Comparison of ENCODE assay signal across 15 cellular contexts in the genomic region with DNA sequence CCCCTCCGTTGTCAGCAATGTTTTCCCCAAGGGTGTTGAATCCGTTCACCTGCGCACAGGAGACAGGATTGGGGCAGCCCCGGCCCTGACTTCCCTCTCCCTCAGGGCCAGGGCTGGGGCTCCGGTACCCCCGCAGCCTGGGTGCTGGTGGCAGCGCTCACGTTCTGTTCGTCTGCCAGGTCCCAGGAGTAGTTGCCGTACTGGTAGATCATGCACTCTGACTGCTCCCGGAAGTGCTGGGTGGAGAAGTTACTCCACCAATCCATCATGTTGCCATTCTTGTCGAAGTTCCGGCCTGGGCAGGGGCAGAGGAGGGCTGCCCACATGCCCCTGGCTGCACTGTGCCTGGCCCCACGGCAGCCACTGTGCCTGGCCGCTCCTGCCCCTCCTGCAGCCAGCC. TPM values are rescaled to one million over a fixed set of nuclear protein-coding genes. Genes with fewer than 3 reads are reported as not detected.
A peak's percentile ranks its signal among the peaks of the same experiment; 100 is the strongest.
DNase-seq lines count a peak whose midpoint lies in the region; ATAC-seq, FAIRE-seq and TF ChIP-seq lines count a peak whose summit lies in the region.
"Had no signal": no experiment of that assay in that cellular context is flagged by ENCODE, and none has a peak within 500 bp of the region (broad histone marks: within the 10 kb centered on the region; RNA-seq: fewer than 3 reads in every experiment).

No MANE protein-coding gene starts in this region.

- no peaks in the 10 kb centered on the region for H3K79me2 ChIP-seq in OCI-LY3 (ENCODE audit: low read length)
- no peaks in the 10 kb centered on the region for H3K79me2 ChIP-seq in endothelial cell of umbilical vein (ENCODE audit: control insufficient read depth, insufficient read depth, low read length)

- no peaks in the 10 kb centered on the region for H3K9me3 ChIP-seq in OCI-LY3 (ENCODE audit: insufficient read depth, low read length)
- no peaks in the 10 kb centered on the region for H3K9me3 ChIP-seq in endothelial cell of umbilical vein (replicated peaks; ENCODE audit: control insufficient read depth, insufficient read depth, low read length)
- H3K9me3 ChIP-seq in prostate gland, result no peaks in the 10 kb centered on the region

- peaks cover 5% of the 10 kb centered on the region for H3K4me1 Mint-ChIP-seq in activated T-cell treated with anti-CD3 and anti-CD28 coated beads, Interleukin-2, amount 50 U/mL, for 24 hours (ENCODE audit: low read depth)
- H3K4me1 Mint-ChIP-seq: activated CD8-positive, alpha-beta memory T cell treated with anti-CD3 and anti-CD28 coated beads, Interleukin-2, amount 10 ng/mL, durations not matched to agents 7 days and 5 days had no signal

- no peak overlapping the region for H3K4me3 Mint-ChIP-seq in activated T-cell treated with anti-CD3 and anti-CD28 coated beads, Interleukin-2, amount 50 U/mL, for 24 hours
- H3K4me3 Mint-ChIP-seq: activated CD8-positive, alpha-beta memory T cell treated with anti-CD3 and anti-CD28 coated beads, Interleukin-2, amount 10 ng/mL, durations not matched to agents 7 days and 5 days; brain had no signal

- H3K36me3 Mint-ChIP-seq in activated T-cell treated with anti-CD3 and anti-CD28 coated beads, Interleukin-2, amount 50 U/mL, for 24 hours (ENCODE audit: low read depth), result peaks cover 7% of the 10 kb centered on the region
- H3K36me3 Mint-ChIP-seq: activated CD8-positive, alpha-beta memory T cell treated with anti-CD3 and anti-CD28 coated beads, Interleukin-2, amount 10 ng/mL, durations not matched to agents 7 days and 5 days had no signal

- TF ChIP-seq CTCF in OCI-LY3 (IDR thresholded peaks at IDR 0.05; ENCODE audit: low read depth, low read length), result no peak
- no peak for TF ChIP-seq CTCF in endothelial cell of umbilical vein (IDR thresholded peaks at IDR 0.05; ENCODE audit: extremely low read depth in 1 of 2, insufficient read depth in 1 of 2, low read depth in 1 of 2, low read length in 2 of 2)
- no peak for TF ChIP-seq CTCF in prostate gland (IDR thresholded peaks at IDR 0.05)

- CTCF ChIA-PET in endothelial cell of umbilical vein (lab: Charles Lee), result no interaction called here

- H3K36me3 ChIP-seq in OCI-LY3 (replicated peaks; ENCODE audit: low read depth, low read length) (no peaks in the 10 kb centered on the region), endothelial cell of umbilical vein (ENCODE audit: control insufficient read depth in 2 of 2, extremely low read depth in 1 of 2, insufficient read depth in 2 of 2, low read length in 2 of 2) (peaks cover 3% of the 10 kb centered on the region in 2 experiments), prostate gland (no peaks in the 10 kb centered on the region)

- no TSS peak for BruUV-seq in endothelial cell of umbilical vein (replicated peaks; lab: Mats Ljungman, UMichigan)

- no peaks in the 10 kb centered on the region for H3K27me3 ChIP-seq in OCI-LY3 (ENCODE audit: low read depth, low read length)
- H3K27me3 ChIP-seq in endothelial cell of umbilical vein (ENCODE audit: control insufficient read depth in 2 of 2, insufficient read depth in 2 of 2, low read length in 2 of 2), result no peaks in the 10 kb centered on the region
- no peaks in the 10 kb centered on the region for H3K27me3 ChIP-seq in prostate gland (replicated peaks; ENCODE audit: insufficient read depth)

- no peak for FAIRE-seq in endothelial cell of umbilical vein (lab: Jason Lieb, UNC)
- FAIRE-seq: urothelium cell line had no signal

- dilution Hi-C loops in endothelial cell of umbilical vein (cut with MboI; ENCODE audit: extremely low pct_ligation_motif_present, low sequenced_read_pairs), result no loop called here

- H3K4me2 ChIP-seq in OCI-LY3 (ENCODE audit: low read length) (0 out of 2 replicates have a peak overlapping the region, but pooled peaks have one; percentile 8), endothelial cell of umbilical vein (ENCODE audit: insufficient read depth, low read length) (no peak overlapping the region)

- H3K4me3 ChIP-seq in OCI-LY3 (ENCODE audit: low read length) (no peak overlapping the region), endothelial cell of umbilical vein (replicated peaks in 1 of 3; ENCODE audit: insufficient read depth in 1 of 3, low read depth in 1 of 3, low read length in 3 of 3) (no peak overlapping the region), prostate gland (peak overlapping the region in 1 of 2 donors; percentile 10)

- no peaks in the 10 kb centered on the region for H4K20me1 ChIP-seq in OCI-LY3 (ENCODE audit: insufficient read depth, low read length)
- H4K20me1 ChIP-seq in endothelial cell of umbilical vein (replicated peaks; ENCODE audit: control insufficient read depth, extremely low read depth, insufficient read depth, low read length), result no peaks in the 10 kb centered on the region

- WGBS in prostate gland, result 51% methylated on average over 12 of the region's 15 CpGs

- no peak overlapping the region for H3K27ac ChIP-seq in OCI-LY3 (ENCODE audit: low read length)
- no peak overlapping the region for H3K27ac ChIP-seq in endothelial cell of umbilical vein (ENCODE audit: insufficient read depth, low read depth, low read length)
- peak overlapping the region in 1 of 2 donors; percentile 30 for H3K27ac ChIP-seq in prostate gland

- no peaks in the 10 kb centered on the region for H3K9me3 Mint-ChIP-seq in activated T-cell treated with anti-CD3 and anti-CD28 coated beads, Interleukin-2, amount 50 U/mL, for 24 hours

- H2AFZ ChIP-seq in OCI-LY3 (ENCODE audit: low read depth, low read length) (no peak overlapping the region), endothelial cell of umbilical vein (ENCODE audit: low read depth, low read length) (peak overlapping the region; percentile 5)

- DNase-seq in activated T-cell treated with anti-CD3 and anti-CD28 coated beads, Interleukin-2, amount 50 U/mL, for 1 hour, result peak; percentile 18
- DNase-seq in activated T-cell treated with anti-CD3 and anti-CD28 coated beads, Interleukin-2, amount 50 U/mL, for 24 hours, result no peak
- DNase-seq in endothelial cell of umbilical vein (ENCODE audit: low read depth, low spot score), result no peak
- peak; percentile 33 for DNase-seq in prostate gland (ENCODE audit: low spot score)
- DNase-seq in HK-2 (ENCODE audit: unreplicated experiment), result no peak
- DNase-seq: activated CD8-positive, alpha-beta memory T cell treated with anti-CD3 and anti-CD28 coated beads, Interleukin-2, amount 10 ng/mL, durations not matched to agents 7 days and 5 days; NCI-H1105 treated with DMSO at 0.1 percent for 48 hours; NCI-H526 treated with DMSO at 0.1 percent for 48 hours; SW 1271 had no signal

- H3K27ac Mint-ChIP-seq in activated T-cell treated with anti-CD3 and anti-CD28 coated beads, Interleukin-2, amount 50 U/mL, for 24 hours, result no peak overlapping the region
- H3K27ac Mint-ChIP-seq: activated CD8-positive, alpha-beta memory T cell treated with anti-CD3 and anti-CD28 coated beads, Interleukin-2, amount 10 ng/mL, durations not matched to agents 7 days and 5 days had no signal

- no peak for ATAC-seq in HG03095 (IDR thresholded peaks at IDR 0.05; ENCODE audit: unreplicated experiment)
- ATAC-seq in GM18907 (IDR thresholded peaks at IDR 0.05; ENCODE audit: unreplicated experiment), result no peak
- ATAC-seq: activated CD8-positive, alpha-beta memory T cell treated with anti-CD3 and anti-CD28 coated beads, Interleukin-2, amount 10 ng/mL, durations not matched to agents 7 days and 5 days had no signal

- POLR2A ChIA-PET in endothelial cell of umbilical vein (lab: Charles Lee), result no interaction called here

- H3K4me1 ChIP-seq in OCI-LY3 (ENCODE audit: low read length) (no peaks in the 10 kb centered on the region), endothelial cell of umbilical vein (ENCODE audit: control insufficient read depth, extremely low read depth, insufficient read depth, low read length) (peaks cover 8% of the 10 kb centered on the region), prostate gland (replicated peaks) (peaks cover 12% of the 10 kb centered on the region)

- no peaks in the 10 kb centered on the region for H3K27me3 Mint-ChIP-seq in activated T-cell treated with anti-CD3 and anti-CD28 coated beads, Interleukin-2, amount 50 U/mL, for 24 hours
- H3K27me3 Mint-ChIP-seq: activated CD8-positive, alpha-beta memory T cell treated with anti-CD3 and anti-CD28 coated beads, Interleukin-2, amount 10 ng/mL, durations not matched to agents 7 days and 5 days; brain had no signal

- intact Hi-C loops in endothelial cell of umbilical vein (cut with micrococcal nuclease) (no loop called here), prostate gland (cut with DNase I) (no loop called here)

- TF ChIP-seq POLR2A in endothelial cell of umbilical vein (IDR thresholded peaks at IDR 0.05; ENCODE audit: low read depth, low read length) (no peak), prostate gland (IDR thresholded peaks at IDR 0.05) (peak; percentile 58)

- H3K9ac ChIP-seq in OCI-LY3 (ENCODE audit: low read length) (no peak overlapping the region), endothelial cell of umbilical vein (replicated peaks; ENCODE audit: extremely low read depth, insufficient read depth, low read length) (no peak overlapping the region)

- no peaks in the 10 kb centered on the region for H3K9me1 ChIP-seq in endothelial cell of umbilical vein (replicated peaks; ENCODE audit: control insufficient read depth, extremely low read depth, insufficient read depth, low read length)

RNA-seq across cellular contexts. Expression of a gene that starts 6.1 kb away (rescaled TPM):
- 55.8 and 56.8 TPM in 2 replicates for total RNA-seq in endothelial cell of umbilical vein
- 29.6 and 39.3 TPM in 2 replicates for polyA plus RNA-seq in endothelial cell of umbilical vein
- polyA plus RNA-seq in endothelial cell of umbilical vein (2011; cell fraction: cytosol; rRNA removed), result 28.5 and 33.2 TPM in 2 replicates
- polyA plus RNA-seq in endothelial cell of umbilical vein (2011; cell fraction: nucleus; rRNA removed), result 32.5 and 39.1 TPM in 2 replicates
- polyA plus RNA-seq in endothelial cell of umbilical vein (2012), result 40.0 and 43.3 TPM in 2 replicates
- polyA minus RNA-seq in endothelial cell of umbilical vein, result 15.0 and 18.6 TPM in 2 replicates
- 5.0 TPM for polyA minus RNA-seq in endothelial cell of umbilical vein (2011; cell fraction: cytosol; rRNA and poly(A)+ RNA removed)
- 6.7 and 8.4 TPM in 2 replicates for polyA minus RNA-seq in endothelial cell of umbilical vein (2011; cell fraction: nucleus; rRNA and poly(A)+ RNA removed)
- 10 to 100 TPM; 20.3 to 25.8 TPM for total RNA-seq in prostate gland

RNA-seq across cellular contexts. Expression of a gene that starts 36.5 kb away (rescaled TPM):
- 36.4 and 40.9 TPM in 2 replicates for total RNA-seq in endothelial cell of umbilical vein
- polyA plus RNA-seq in endothelial cell of umbilical vein, result 49.4 and 62.5 TPM in 2 replicates
- polyA plus RNA-seq in endothelial cell of umbilical vein (2011; cell fraction: cytosol; rRNA removed), result 20.4 and 32.8 TPM in 2 replicates
- 175 and 223 TPM in 2 replicates for polyA plus RNA-seq in endothelial cell of umbilical vein (2011; cell fraction: nucleus; rRNA removed)
- 21.7 and 22.2 TPM in 2 replicates for polyA plus RNA-seq in endothelial cell of umbilical vein (2012)
- 15.9 and 22.0 TPM in 2 replicates for polyA minus RNA-seq in endothelial cell of umbilical vein
- not detected for polyA minus RNA-seq in endothelial cell of umbilical vein (2011; cell fraction: cytosol; rRNA and poly(A)+ RNA removed)
- 24.5 and 44.3 TPM in 2 replicates for polyA minus RNA-seq in endothelial cell of umbilical vein (2011; cell fraction: nucleus; rRNA and poly(A)+ RNA removed)
- total RNA-seq in prostate gland, result 100 to 1,000 TPM in 1 of 2 donors, 10 to 100 TPM in 1; 83.3 to 105 TPM

RNA-seq across cellular contexts. Expression of a gene that starts 40.1 kb away (rescaled TPM):
- total RNA-seq in endothelial cell of umbilical vein, result 1.1 and 1.6 TPM in 2 replicates
- polyA plus RNA-seq in endothelial cell of umbilical vein, result 1.2 and 3.4 TPM in 2 replicates
- polyA plus RNA-seq in endothelial cell of umbilical vein (2011; cell fraction: cytosol; rRNA removed), result 0.58 and 1.6 TPM in 2 replicates
- polyA plus RNA-seq in endothelial cell of umbilical vein (2011; cell fraction: nucleus; rRNA removed), result 1.7 and 3.1 TPM in 2 replicates
- polyA plus RNA-seq in endothelial cell of umbilical vein (2012), result 0.44 and 0.67 TPM in 2 replicates
- 1.9 and 4.4 TPM in 2 replicates for polyA minus RNA-seq in endothelial cell of umbilical vein
- not detected for polyA minus RNA-seq in endothelial cell of umbilical vein (2011; cell fraction: cytosol; rRNA and poly(A)+ RNA removed)
- polyA minus RNA-seq in endothelial cell of umbilical vein (2011; cell fraction: nucleus; rRNA and poly(A)+ RNA removed), result not detected in 2 replicates
- 10 to 100 TPM in 1 of 2 donors, 1 to 10 TPM in 1; 4.6 to 13.6 TPM for total RNA-seq in prostate gland
- total RNA-seq: epithelial cell of proximal tubule had no signal

Comparison
In these comparisons a context has a peak if more than half of its experiments do, and no peak if none do; other contexts are left out.
1. DNase-seq: peak in activated T-cell treated with anti-CD3 and anti-CD28 coated beads, Interleukin-2, amount 50 U/mL, for 1 hour (single experiment) and prostate gland (single experiment); none in activated T-cell treated with anti-CD3 and anti-CD28 coated beads, Interleukin-2, amount 50 U/mL, for 24 hours (single experiment), endothelial cell of umbilical vein (single experiment) and HK-2 (single experiment).